1 cellular context compared by ENCODE assay signal in the genomic region with DNA sequence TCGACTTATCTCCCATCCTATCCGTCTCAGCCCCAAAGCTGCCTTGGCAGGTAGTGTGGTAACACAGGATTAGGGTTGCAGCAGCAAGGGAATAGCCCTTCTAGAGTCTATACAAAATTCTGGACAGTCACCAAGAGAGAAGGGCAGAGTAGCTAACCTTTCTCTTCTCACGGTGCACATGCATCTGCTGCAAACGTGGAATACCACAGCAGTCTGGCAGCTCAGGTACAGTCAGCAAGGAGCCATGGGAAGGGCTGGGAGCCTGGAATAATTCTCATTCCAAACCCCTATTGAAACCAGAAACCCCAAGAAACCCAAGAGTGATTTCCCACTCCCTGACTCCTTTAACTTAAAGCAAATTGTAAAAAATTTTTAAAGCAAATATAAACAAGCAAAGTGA.
TF ChIP-seq lines count a peak whose summit lies in the region.

No MANE protein-coding gene starts in this region.

TF ChIP-seq in H1, 55 proteins besides CTCF, POLR2A, EP300 and RAD21:
- TF ChIP-seq SP1 (IDR thresholded peaks at IDR 0.05; ENCODE audit: low read depth, low read length) (no peak), KDM1A (IDR thresholded peaks at IDR 0.05; ENCODE audit: borderline replicate concordance, low read length) (no peak), RBBP5 (IDR thresholded peaks at IDR 0.05; ENCODE audit: borderline replicate concordance, low read depth, low read length) (no peak), CHD2 (IDR thresholded peaks at IDR 0.05; ENCODE audit: low read length) (no peak), SIN3A (conservative IDR thresholded peaks at IDR 0.05 in 1 of 2, IDR thresholded peaks at IDR 0.05 in 1 of 2; ENCODE audit: low read depth in 1 of 2, low read length in 2 of 2) (no peak), RXRA (IDR thresholded peaks at IDR 0.05; ENCODE audit: insufficient read depth, low read depth, low read length) (no peak)
- TF ChIP-seq, protein P1, sequence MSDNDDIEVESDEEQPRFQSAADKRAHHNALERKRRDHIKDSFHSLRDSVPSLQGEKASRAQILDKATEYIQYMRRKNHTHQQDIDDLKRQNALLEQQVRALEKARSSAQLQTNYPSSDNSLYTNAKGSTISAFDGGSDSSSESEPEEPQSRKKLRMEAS (IDR thresholded peaks at IDR 0.05) = no peak
